ENCODE assay signal across 1 cellular context in genomic region chr22:31753634-31754471, GRCh38.
A peak's percentile ranks its signal among the peaks of the same experiment; 100 is the strongest.
TF ChIP-seq lines count a peak whose summit lies in the region.

Gene DEPDC5, plus strand, starts transcription at chr22:31754019. Its CDS starts 903 bp downstream, at chr22:31754922.

TF ChIP-seq in HEK293, 187 proteins besides CTCF, POLR2A, EP300 and RAD21 (continued from another document):
- TF ChIP-seq ZNF391 (tag by site-specific recombination; IDR thresholded peaks at IDR 0.05; ENCODE audit: borderline replicate concordance, low read depth) = peak; percentile 53; the same call in 1 of the 2 replicates
- 0 out of 2 replicates have a peak, but pooled peaks have one; percentile 33 for TF ChIP-seq ZBTB1 (tag by site-specific recombination; IDR thresholded peaks at IDR 0.05)
- TF ChIP-seq ZNF76 (tag by site-specific recombination; IDR thresholded peaks at IDR 0.05; ENCODE audit: borderline replicate concordance, low read depth) = peak; percentile 82
- peak; percentile 84 for TF ChIP-seq IKZF3 (tag by site-specific recombination; IDR thresholded peaks at IDR 0.05)
- no peak for TF ChIP-seq ZNF184 (tag by site-specific recombination; IDR thresholded peaks at IDR 0.05)
- TF ChIP-seq ZSCAN30 (tag by site-specific recombination; IDR thresholded peaks at IDR 0.05) = peak; percentile 89
- TF ChIP-seq ZNF707 (tag by site-specific recombination; IDR thresholded peaks at IDR 0.05) = no peak
- TF ChIP-seq GLIS1 (tag by site-specific recombination; IDR thresholded peaks at IDR 0.05) = peak; percentile 85
- TF ChIP-seq ZNF660 (tag by site-specific recombination; IDR thresholded peaks at IDR 0.05) = peak; percentile 79; the same call in 1 of the 2 replicates
- TF ChIP-seq ZBTB6 (tag by site-specific recombination; IDR thresholded peaks at IDR 0.05) = peak; percentile 79; the same call in 1 of the 2 replicates
- TF ChIP-seq PBX3 (CRISPR knock-in tag; IDR thresholded peaks at IDR 0.05) = peak; percentile 65; the same call in 1 of the 2 replicates
- no peak for TF ChIP-seq ZNF791 (tag by site-specific recombination; IDR thresholded peaks at IDR 0.05)
- peak; percentile 45; the same call in 1 of the 2 replicates for TF ChIP-seq ZBTB10 (tag by site-specific recombination; IDR thresholded peaks at IDR 0.05)
- peak; percentile 17; the same call in 1 of the 2 replicates for TF ChIP-seq ZIC2 (tag by site-specific recombination; IDR thresholded peaks at IDR 0.05)
- peak; percentile 35; the same call in 1 of the 2 replicates for TF ChIP-seq ZBTB20 (tag by site-specific recombination; IDR thresholded peaks at IDR 0.05)
- peak; percentile 14; the same call in 1 of the 2 replicates for TF ChIP-seq ZNF692 (tag by site-specific recombination; IDR thresholded peaks at IDR 0.05)
- TF ChIP-seq OSR2 (tag by site-specific recombination; IDR thresholded peaks at IDR 0.05) = no peak
- TF ChIP-seq ZNF624 (tag by site-specific recombination; IDR thresholded peaks at IDR 0.05) = no peak
- peak; percentile 65; the same call in 1 of the 2 replicates for TF ChIP-seq ZNF324 (tag by site-specific recombination; IDR thresholded peaks at IDR 0.05)
- TF ChIP-seq ZNF362 (tag by site-specific recombination; IDR thresholded peaks at IDR 0.05) = no peak
- no peak for TF ChIP-seq ZNF555 (tag by site-specific recombination; conservative IDR thresholded peaks at IDR 0.05)
- no peak for TF ChIP-seq ZNF510 (tag by site-specific recombination; IDR thresholded peaks at IDR 0.05; ENCODE audit: insufficient replicate concordance)
- TF ChIP-seq ZFP37 (tag by site-specific recombination; IDR thresholded peaks at IDR 0.05) = peak; percentile 30; the same call in 1 of the 2 replicates
- no peak for TF ChIP-seq ZNF211 (tag by site-specific recombination; IDR thresholded peaks at IDR 0.05; ENCODE audit: low read depth)
- TF ChIP-seq ZNF518A (tag by site-specific recombination; conservative IDR thresholded peaks at IDR 0.05; ENCODE audit: low read depth) = peak; percentile 69; the same call in 1 of the 2 replicates
- TF ChIP-seq EGR2 (tag by site-specific recombination; IDR thresholded peaks at IDR 0.05; ENCODE audit: low read depth) = peak; percentile 93
- TF ChIP-seq ZNF148 (tag by site-specific recombination; IDR thresholded peaks at IDR 0.05; ENCODE audit: borderline replicate concordance) = no peak
- TF ChIP-seq ZBTB21 (tag by site-specific recombination; IDR thresholded peaks at IDR 0.05) = no peak
- no peak; the same call in 1 of the 2 replicates for TF ChIP-seq ZNF654 (tag by site-specific recombination; IDR thresholded peaks at IDR 0.05; ENCODE audit: low read depth)
- no peak for TF ChIP-seq ZNF704 (tag by site-specific recombination; IDR thresholded peaks at IDR 0.05)
- no peak for TF ChIP-seq ZNF248 (tag by site-specific recombination; IDR thresholded peaks at IDR 0.05)
- no peak for TF ChIP-seq ZNF837 (tag by site-specific recombination; IDR thresholded peaks at IDR 0.05)
- peak; percentile 3; the same call in 1 of the 2 replicates for TF ChIP-seq ZNF335 (tag by site-specific recombination; conservative IDR thresholded peaks at IDR 0.05)
- TF ChIP-seq ZNF311 (tag by site-specific recombination; IDR thresholded peaks at IDR 0.05; ENCODE audit: borderline replicate concordance) = no peak
- 0 out of 2 replicates have a peak, but pooled peaks have one; percentile 10 for TF ChIP-seq ZSCAN4 (tag by site-specific recombination; IDR thresholded peaks at IDR 0.05)
- no peak for TF ChIP-seq ZFP41 (tag by site-specific recombination; IDR thresholded peaks at IDR 0.05; ENCODE audit: borderline replicate concordance)
- TF ChIP-seq ZNF37A (tag by site-specific recombination; IDR thresholded peaks at IDR 0.05) = no peak
- TF ChIP-seq KLF9 (tag by site-specific recombination; IDR thresholded peaks at IDR 0.05; ENCODE audit: low read depth) = peak; percentile 85
- no peak for TF ChIP-seq ELK4 (IDR thresholded peaks at IDR 0.05; ENCODE audit: borderline replicate concordance, low read depth, low read length)
- no peak for TF ChIP-seq ZNF155 (tag by site-specific recombination; IDR thresholded peaks at IDR 0.05)
- peak; percentile 52 for TF ChIP-seq ZNF341 (tag by site-specific recombination; IDR thresholded peaks at IDR 0.05; ENCODE audit: low read depth)
- peak; percentile 65; the same call in 1 of the 2 replicates for TF ChIP-seq ZBTB17 (tag by site-specific recombination; IDR thresholded peaks at IDR 0.05)
- TF ChIP-seq ZBTB7A (tag by site-specific recombination; IDR thresholded peaks at IDR 0.05; ENCODE audit: low read depth) = peak; percentile 15; the same call in 1 of the 2 replicates
